In genomic region chr9:8329561-8330283, GRCh38 we compare ENCODE assay signal across 1 cellular context.
TF ChIP-seq lines count a peak whose summit lies in the region.

No MANE protein-coding gene starts in this region.

TF ChIP-seq in HepG2, 621 proteins besides CTCF, POLR2A, EP300 and RAD21 (continued from another document):
- peak; percentile 64; the same call in 1 of the 2 replicates for TF ChIP-seq AHDC1 (CRISPR knock-in tag; IDR thresholded peaks at IDR 0.05; ENCODE audit: borderline replicate concordance)
- 0 out of 2 replicates have a peak, but pooled peaks have one; percentile 30 for TF ChIP-seq ZMYM2 (CRISPR knock-in tag; IDR thresholded peaks at IDR 0.05)
- peak; percentile 43; the same call in 1 of the 2 replicates for TF ChIP-seq HNF1B (CRISPR knock-in tag; IDR thresholded peaks at IDR 0.05)
